15 cellular contexts compared by ENCODE assay signal in genomic region chr4:76620723-76621463, GRCh38.
DNase-seq lines count a peak whose midpoint lies in the region; TF ChIP-seq lines count a peak whose summit lies in the region.
"Had no signal": no experiment of that assay in that cellular context is flagged by ENCODE, and none has a peak within 500 bp of the region (broad histone marks: within the 10 kb centered on the region; RNA-seq: fewer than 3 reads in every experiment).

No MANE protein-coding gene starts in this region.

- peak overlapping the region; percentile 73 for H3K27ac ChIP-seq in epithelial cell of prostate
- peak overlapping the region; percentile 17 to 74 for H3K27ac ChIP-seq in prostate gland
- H3K27ac ChIP-seq: heart left ventricle, SK-N-MC had no signal

- H3K9me3 ChIP-seq in prostate gland (no peaks in the 10 kb centered on the region), HAP-1 (no peaks in the 10 kb centered on the region)
- H3K9me3 ChIP-seq: heart left ventricle had no signal

- peaks cover 9% of the 10 kb centered on the region for H3K4me1 ChIP-seq in prostate gland (replicated peaks)
- H3K4me1 ChIP-seq in HAP-1, result peaks cover 28% of the 10 kb centered on the region

- TF ChIP-seq POLR2A in prostate gland (IDR thresholded peaks at IDR 0.05), result no peak

- 65% methylated on average over 4 of the region's 4 CpGs for WGBS in prostate gland

- H3K36me3 ChIP-seq in prostate gland (no peaks in the 10 kb centered on the region), HAP-1 (replicated peaks) (no peaks in the 10 kb centered on the region)
- H3K36me3 ChIP-seq: heart left ventricle had no signal

- intact Hi-C loops in prostate gland (cut with DNase I), result loop anchor here (5.0 to 10.0 kb wide), 2 partner anchors 106 to 116 kb away; no protein-coding TSS in a partner anchor

- DNase-seq in G401 (ENCODE audit: low spot score) (peak; percentile 98), NCI-H2107 (lab: John Stamatoyannopoulos, UW) (peak; percentile 8), epithelial cell of prostate (ENCODE audit: low read depth, low spot score) (no peak), prostate gland (ENCODE audit: low spot score) (no peak), putamen (ENCODE audit: low spot score) (no peak), T1000 (lab: John Stamatoyannopoulos, UW) (no peak), HAP-1 (ENCODE audit: low spot score in 2 of 2) (no peak)
- DNase-seq in activated CD4-positive, CD25-positive, alpha-beta regulatory T cell treated with anti-CD3 and anti-CD28 coated beads, Interleukin-2, amount 50 U/mL, for 72 hours, result no peak
- DNase-seq: amniotic stem cell; CD8-positive, alpha-beta T cell; heart left ventricle; NCI-H82; stimulated activated CD4-positive, alpha-beta T cell treated with anti-CD3 and anti-CD28 coated beads, Interleukin-2, amount 100 ng/mL, for 48 hours; stimulated activated naive CD8-positive, alpha-beta T cell treated with anti-CD3 and anti-CD28 coated beads, Interleukin-15, amount 100 ng/mL, for 72 hours had no signal

- H3K27me3 ChIP-seq in prostate gland (replicated peaks; ENCODE audit: insufficient read depth) (no peaks in the 10 kb centered on the region), HAP-1 (ENCODE audit: low read depth) (no peaks in the 10 kb centered on the region)
- H3K27me3 ChIP-seq: heart left ventricle had no signal

- in situ Hi-C loops in G401 (cut with HindIII; ENCODE audit: low sequenced_read_pairs), result no loop called here
- in situ Hi-C loops in HAP-1 (cut with MboI; ENCODE audit: low sequenced_read_pairs), result no loop called here

- no peak for TF ChIP-seq CTCF in prostate gland (IDR thresholded peaks at IDR 0.05)

- H3K4me3 ChIP-seq in prostate gland (no peak overlapping the region), HAP-1 (no peak overlapping the region)
- H3K4me3 ChIP-seq: heart left ventricle, SK-N-MC had no signal

Comparison
In these comparisons a context has a peak if more than half of its experiments do, and no peak if none do; other contexts are left out.
1. DNase-seq: peak in G401 (single experiment) and NCI-H2107 (single experiment); none in epithelial cell of prostate (single experiment), prostate gland (single experiment), putamen (single experiment), activated CD4-positive, CD25-positive, alpha-beta regulatory T cell treated with anti-CD3 and anti-CD28 coated beads, Interleukin-2, amount 50 U/mL, for 72 hours (single experiment), T1000 (single experiment) and HAP-1 (0 of 2).